ENCODE assay signal across 1 cellular context in the genomic region with DNA sequence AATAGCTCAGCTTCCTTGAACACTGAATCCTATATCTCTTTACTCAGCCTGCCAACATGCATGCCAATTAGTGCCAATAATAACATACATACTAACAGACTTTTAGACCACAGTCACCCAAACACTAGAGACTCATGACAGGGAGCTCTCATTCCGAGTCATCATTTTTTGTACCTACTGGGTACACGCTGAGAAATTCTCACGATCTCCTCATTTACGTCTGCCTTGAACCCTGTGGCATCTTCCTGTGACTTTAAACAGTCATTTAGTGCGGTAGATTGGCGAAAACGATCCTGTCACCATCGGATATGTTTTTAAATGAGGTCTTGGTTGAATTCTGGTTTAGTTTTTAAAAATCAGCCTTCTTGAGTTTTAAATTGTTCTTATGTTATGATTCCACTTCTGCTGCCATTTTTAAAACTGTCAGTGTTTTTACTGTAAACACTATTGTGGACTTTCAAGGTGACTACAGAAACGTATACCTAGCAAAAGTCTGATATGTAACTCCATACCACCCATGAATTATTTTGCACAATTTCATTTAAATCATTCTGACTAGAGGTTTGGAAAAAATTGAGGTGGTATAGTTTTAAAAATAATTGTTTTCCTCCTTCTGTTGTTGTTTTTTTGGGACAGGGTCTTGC.
TF ChIP-seq lines count a peak whose summit lies in the region.

No MANE protein-coding gene starts in this region.

TF ChIP-seq in IMR-90, 13 proteins besides CTCF, POLR2A, EP300 and RAD21:
- TF ChIP-seq MAZ (IDR thresholded peaks at IDR 0.05; ENCODE audit: borderline replicate concordance, low read depth, low read length) (no peak), RFX5 (IDR thresholded peaks at IDR 0.05; ENCODE audit: low read depth, low read length) (no peak), MXI1 (IDR thresholded peaks at IDR 0.05; ENCODE audit: borderline replicate concordance, low read depth, low read length) (no peak)
TF ChIP-seq in IMR-90: peak in this region for 0.
